In genomic region chr14:77040995-77041744, GRCh38 we compare ENCODE assay signal across 7 cellular contexts. TPM values are rescaled to one million over a fixed set of nuclear protein-coding genes. Genes with fewer than 3 reads are reported as not detected.
DNase-seq lines count a peak whose midpoint lies in the region; ATAC-seq and TF ChIP-seq lines count a peak whose summit lies in the region.

No MANE protein-coding gene starts in this region.

- H3K9me3 ChIP-seq in HCT116 (ENCODE audit: control insufficient read depth in 1 of 2, insufficient read depth in 1 of 2, low read depth in 1 of 2, low read length in 2 of 2) = no peaks in the 10 kb centered on the region
- no peaks in the 10 kb centered on the region for H3K9me3 ChIP-seq in PC-9 (ENCODE audit: insufficient read depth, low read depth)

- TF ChIP-seq CTCF in HCT116 (IDR thresholded peaks at IDR 0.05 in 2 of 3, conservative IDR thresholded peaks at IDR 0.05 in 1 of 3; ENCODE audit: borderline replicate concordance in 1 of 3, insufficient read depth in 1 of 3, low read depth in 2 of 3, low read length in 2 of 3) (no peak), PC-9 (conservative IDR thresholded peaks at IDR 0.05) (no peak), nephron (IDR thresholded peaks at IDR 0.05; ENCODE audit: unreplicated experiment in 3 of 3) (no peak)

- H3K4me1 ChIP-seq in HCT116 (ENCODE audit: control insufficient read depth in 1 of 2, insufficient read depth in 2 of 2, low read length in 2 of 2) (peaks cover 82 to 84% of the 10 kb centered on the region in 2 experiments), PC-9 (replicated peaks; ENCODE audit: insufficient read depth) (peaks cover 97% of the 10 kb centered on the region)

- peaks cover 97% of the 10 kb centered on the region for H3K4me1 Mint-ChIP-seq in nephron

- H3K4me3 Mint-ChIP-seq in nephron = peak overlapping the region; percentile 69 to 84 (median 72)

- H3K9me2 ChIP-seq in HCT116 (ENCODE audit: insufficient read depth) (no peaks in the 10 kb centered on the region), PC-9 (ENCODE audit: insufficient read depth) (no peaks in the 10 kb centered on the region)

- POLR2A ChIA-PET in HCT116 (lab: Charles Lee) = interaction anchor here (0.6 to 2.3 kb wide), 11 partner anchors 14 to 123 kb away, joined by 3 to 10 read pairs (median 5); no protein-coding TSS in a partner anchor
- POLR2A ChIA-PET in PC-9 (lab: Charles Lee; ENCODE audit: unreplicated experiment) = interaction anchor here (0.7 to 1.2 kb wide), 4 partner anchors 13 to 88 kb away, joined by 9 to 13 read pairs (median 10); no protein-coding TSS in a partner anchor

- peak overlapping the region; percentile 86 for H2AFZ ChIP-seq in HCT116 (ENCODE audit: low read depth, low read length, poor library complexity, severe bottlenecking)
- H2AFZ ChIP-seq in PC-9 = peak overlapping the region; percentile 76

- no peaks in the 10 kb centered on the region for H3K79me2 ChIP-seq in HCT116 (ENCODE audit: insufficient read depth, low read length)
- H3K79me2 ChIP-seq in PC-9 (ENCODE audit: low read depth) = no peaks in the 10 kb centered on the region

- peak overlapping the region; percentile 78 for H3K4me2 ChIP-seq in HCT116 (ENCODE audit: low read length)
- peak overlapping the region; percentile 79 for H3K4me2 ChIP-seq in PC-9

- H3K9ac ChIP-seq in HCT116 (ENCODE audit: low read length) = peak overlapping the region; percentile 55

- H3K36me3 ChIP-seq in HCT116 (ENCODE audit: control insufficient read depth in 1 of 2, insufficient read depth in 2 of 2, low read length in 2 of 2) (no peaks in the 10 kb centered on the region), PC-9 (ENCODE audit: low read depth) (no peaks in the 10 kb centered on the region)

- H3K27ac ChIP-seq in HCT116 (ENCODE audit: low read depth, low read length) (peak overlapping the region; percentile 87), PC-9 (peak overlapping the region; percentile 85), cingulate gyrus (ENCODE audit: low read depth, low read length) (peak overlapping the region; percentile 93)

- H3K27me3 Mint-ChIP-seq in nephron (ENCODE audit: low read depth) = no peaks in the 10 kb centered on the region

- H3K36me3 Mint-ChIP-seq in nephron (ENCODE audit: low read depth) = no peaks in the 10 kb centered on the region

- H3K4me3 ChIP-seq in HCT116 (replicated peaks in 1 of 2; ENCODE audit: low read depth in 1 of 2, low read length in 2 of 2) (peak overlapping the region in 1 of 2 experiments; percentile 49; a peak in 2 of 4 replicates), PC-9 (peak overlapping the region; percentile 41)

- peaks cover 83% of the 10 kb centered on the region for H3F3A ChIP-seq in PC-9 (ENCODE audit: insufficient read depth, low read depth)

- BruUV-seq in HCT116 (replicated peaks; lab: Mats Ljungman, UMichigan) (no TSS peak), PC-9 (replicated peaks; lab: Mats Ljungman, UMichigan) (no TSS peak)

- intact Hi-C loops in HCT116 (cut with micrococcal nuclease) = loop anchor here (5.0 kb wide), 1 partner anchor 84 kb away; no protein-coding TSS in a partner anchor
- intact Hi-C loops in PC-9 (cut with micrococcal nuclease; ENCODE audit: unreplicated experiment) = loop anchor here (1.0 to 5.0 kb wide), 6 partner anchors 8 to 1589 kb away; partner anchors contain the start of gene IRF2BPL

- H3K9me3 Mint-ChIP-seq in nephron = no peaks in the 10 kb centered on the region

- TF ChIP-seq RAD21 in HCT116 (IDR thresholded peaks at IDR 0.05; ENCODE audit: low read depth) = no peak

- DNase-seq in HCT116 (ENCODE audit: low read depth, low spot score) = no peak
- no peak for DNase-seq in PC-9
- DNase-seq in globus pallidus (ENCODE audit: low spot score) = no peak
- DNase-seq in middle frontal gyrus (ENCODE audit: extremely low spot score, low spot score) = no peak

- RAD21 ChIA-PET in HCT116 (lab: Charles Lee; ENCODE audit: low non-redundant PET in 1 of 2, low total read pairs in 2 of 2, uncharacterized antibody in 2 of 2, unreplicated experiment in 2 of 2) = interaction anchor here in 1 of 2 experiments (0.7 kb wide), 1 partner anchor 12 kb away, joined by 3 read pairs; the partner anchor contains the start of gene IRF2BPL

- no peak for ATAC-seq in HCT116
- no peak for ATAC-seq in HG02870 (IDR thresholded peaks at IDR 0.05; ENCODE audit: unreplicated experiment)

- TF ChIP-seq POLR2A in HCT116 (IDR thresholded peaks at IDR 0.05; ENCODE audit: borderline replicate concordance, extremely low read depth, insufficient read depth, insufficient read length) = no peak

- H3K27ac Mint-ChIP-seq in nephron = peak overlapping the region; percentile 100

- CTCF ChIA-PET in HCT116 (lab: Charles Lee) (interaction anchor here (1.2 to 2.0 kb wide), 4 partner anchors 79 to 165 kb away, joined by 3 to 8 read pairs (median 4); no protein-coding TSS in a partner anchor), PC-9 (lab: Charles Lee) (interaction anchor here (1.2 kb wide), 2 partner anchors 13 to 125 kb away, joined by 3 to 10 read pairs; no protein-coding TSS in a partner anchor)

- H3K27me3 ChIP-seq in HCT116 (ENCODE audit: insufficient read depth, low read length) = no peaks in the 10 kb centered on the region
- no peaks in the 10 kb centered on the region for H3K27me3 ChIP-seq in PC-9 (ENCODE audit: insufficient read depth, low read depth)

- H4K20me1 ChIP-seq in HCT116 (ENCODE audit: insufficient read depth) = no peaks in the 10 kb centered on the region
- H4K20me1 ChIP-seq in PC-9 (ENCODE audit: insufficient read depth) = no peaks in the 10 kb centered on the region

TF ChIP-seq in HCT116, 20 proteins besides CTCF, POLR2A, EP300 and RAD21:
- TF ChIP-seq EZH2 (IDR thresholded peaks at IDR 0.05) (no peak), CEBPB (IDR thresholded peaks at IDR 0.05; ENCODE audit: low read depth) (no peak), ZNF274 (IDR thresholded peaks at IDR 0.05; ENCODE audit: low read depth, low read length) (no peak), YY1 (IDR thresholded peaks at IDR 0.05; ENCODE audit: extremely low read depth, insufficient replicate concordance, low read depth, low read length) (no peak), ZFX (IDR thresholded peaks at IDR 0.05) (no peak), CBX3 (IDR thresholded peaks at IDR 0.05; ENCODE audit: low read depth) (no peak), EGR1 (IDR thresholded peaks at IDR 0.05; ENCODE audit: low read depth) (no peak), SRF (IDR thresholded peaks at IDR 0.05; ENCODE audit: low read depth) (no peak), FOSL1 (IDR thresholded peaks at IDR 0.05; ENCODE audit: low read depth) (no peak), SIN3A (IDR thresholded peaks at IDR 0.05; ENCODE audit: low read depth) (no peak), TCF7L2 (IDR thresholded peaks at IDR 0.05; ENCODE audit: borderline replicate concordance, extremely low read depth, insufficient read depth, insufficient read length) (no peak), ZBTB33 (IDR thresholded peaks at IDR 0.05; ENCODE audit: extremely low read depth, insufficient replicate concordance, low read length) (no peak), EZH2phosphoT487 (IDR thresholded peaks at IDR 0.05; ENCODE audit: borderline replicate concordance) (no peak)
- TF ChIP-seq, protein P1, sequence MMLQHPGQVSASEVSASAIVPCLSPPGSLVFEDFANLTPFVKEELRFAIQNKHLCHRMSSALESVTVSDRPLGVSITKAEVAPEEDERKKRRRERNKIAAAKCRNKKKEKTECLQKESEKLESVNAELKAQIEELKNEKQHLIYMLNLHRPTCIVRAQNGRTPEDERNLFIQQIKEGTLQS (IDR thresholded peaks at IDR 0.05) = no peak
- TF ChIP-seq, protein P2, sequence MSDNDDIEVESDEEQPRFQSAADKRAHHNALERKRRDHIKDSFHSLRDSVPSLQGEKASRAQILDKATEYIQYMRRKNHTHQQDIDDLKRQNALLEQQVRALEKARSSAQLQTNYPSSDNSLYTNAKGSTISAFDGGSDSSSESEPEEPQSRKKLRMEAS (IDR thresholded peaks at IDR 0.05) = no peak

RNA-seq across cellular contexts. Expression of gene IRF2BPL, which starts 12.7 kb away (rescaled TPM):
- total RNA-seq in HCT116 (2021; ENCODE audit: unreplicated experiment) = 74.6 TPM
- 47.4 and 49.8 TPM in 2 replicates for polyA plus RNA-seq in HCT116 (2012)
- 74.6 and 84.5 TPM in 2 replicates for total RNA-seq in PC-9 (2021)

RNA-seq across cellular contexts. Expression of gene CIPC, which starts 56.9 kb away (rescaled TPM):
- 20.6 TPM for total RNA-seq in HCT116 (2021; ENCODE audit: unreplicated experiment)
- polyA plus RNA-seq in HCT116 (2012) = 7.4 and 8.7 TPM in 2 replicates
- total RNA-seq in PC-9 (2021) = 54.7 and 66.3 TPM in 2 replicates
